Comparison of ENCODE assay signal across 9 cellular contexts in the genomic region with DNA sequence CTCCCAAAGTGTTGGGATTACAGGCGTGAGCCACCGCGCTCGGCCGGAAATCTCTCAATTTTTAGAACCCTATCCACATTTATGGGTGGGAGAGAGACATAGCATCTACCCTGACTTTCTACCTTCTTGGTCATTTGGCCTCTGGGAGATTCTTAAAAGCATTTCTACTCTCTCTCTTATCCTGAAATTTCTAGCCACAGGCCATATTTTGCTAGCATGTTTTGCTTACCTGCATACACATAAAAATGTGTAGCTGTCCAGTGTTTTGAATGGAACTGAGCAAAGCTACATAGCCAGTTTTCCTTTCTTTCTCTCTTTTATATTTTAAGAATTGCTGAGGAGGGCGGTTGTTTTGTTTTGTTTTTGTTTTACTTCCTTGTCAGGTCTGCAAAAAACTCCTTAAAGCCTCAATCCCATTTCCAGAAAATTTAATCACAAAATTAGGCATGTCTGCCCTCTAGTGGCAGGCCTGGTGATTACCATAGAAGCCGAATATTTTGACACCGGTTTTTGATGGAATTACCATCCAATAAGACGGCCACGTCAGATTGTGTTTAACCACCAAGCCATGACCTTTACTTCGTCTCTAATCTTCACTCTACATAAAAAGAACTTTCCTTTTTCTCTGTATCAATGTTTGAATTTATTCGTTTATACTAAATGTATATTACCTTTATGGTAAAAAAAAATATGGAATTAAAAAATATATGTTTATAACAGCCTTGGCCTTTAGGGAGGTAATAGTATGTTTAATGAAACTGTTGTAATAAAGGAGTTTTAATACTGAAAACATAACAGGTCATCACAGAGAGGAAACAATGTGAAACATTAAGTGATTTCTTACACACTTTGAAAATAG. TPM values are rescaled to one million over a fixed set of nuclear protein-coding genes. Genes with fewer than 3 reads are reported as not detected.
DNase-seq lines count a peak whose midpoint lies in the region; ATAC-seq and TF ChIP-seq lines count a peak whose summit lies in the region.
"Had no signal": no experiment of that assay in that cellular context is flagged by ENCODE, and none has a peak within 500 bp of the region (broad histone marks: within the 10 kb centered on the region; RNA-seq: fewer than 3 reads in every experiment).

No MANE protein-coding gene starts in this region.

- H3K27ac ChIP-seq in HL-60 (replicated peaks) (no peak overlapping the region), Panc1 (ENCODE audit: low read length) (peak overlapping the region; percentile 25; the same call in 1 of the 2 replicates), heart right ventricle (no peak overlapping the region), rectal smooth muscle tissue (ENCODE audit: low read depth, low read length) (peak overlapping the region; percentile 7)
- H3K27ac ChIP-seq: BLaER1 treated with 17β-estradiol and CSF1 and Interleukin-3, amounts not matched to agents 10 nM and 100 nM had no signal

- H3K4me1 ChIP-seq in Panc1 (ENCODE audit: control insufficient read depth, insufficient read depth, low read length) (peaks cover 5% of the 10 kb centered on the region), heart right ventricle (peaks cover 0 to 25% (median 11%) of the 10 kb centered on the region in 9 donors), rectal smooth muscle tissue (ENCODE audit: control insufficient read depth, insufficient read depth, low read length) (no peaks in the 10 kb centered on the region)

- in situ Hi-C loops in Panc1 (cut with HindIII; ENCODE audit: low pct_unique_long_range_greater_than_20kb, low sequenced_read_pairs), result no loop called here

- H3K9ac ChIP-seq in rectal smooth muscle tissue (ENCODE audit: low read length), result no peak overlapping the region
- H3K9ac ChIP-seq: BLaER1 treated with 17β-estradiol and CSF1 and Interleukin-3, amounts not matched to agents 10 nM and 100 nM had no signal

- WGBS in heart right ventricle, 2 donors, result 42 to 43% methylated on average over 12 of the region's 12 CpGs

- TF ChIP-seq CTCF in HL-60 (IDR thresholded peaks at IDR 0.05; ENCODE audit: insufficient read depth, low read length), result peak; percentile 66
- TF ChIP-seq CTCF in Panc1 (IDR thresholded peaks at IDR 0.05), result peak; percentile 81
- TF ChIP-seq CTCF in heart right ventricle (IDR thresholded peaks at IDR 0.05), result peak; percentile 80 to 91 (median 88)

- H3K4me3 ChIP-seq in HL-60 (replicated peaks; ENCODE audit: insufficient read depth, low read length) (no peak overlapping the region), Panc1 (ENCODE audit: low read depth in 2 of 2, low read length in 2 of 2) (no peak overlapping the region), heart right ventricle (no peak overlapping the region), rectal smooth muscle tissue (ENCODE audit: low read length) (no peak overlapping the region)
- H3K4me3 ChIP-seq: BLaER1 treated with 17β-estradiol and CSF1 and Interleukin-3, amounts not matched to agents 10 nM and 100 nM had no signal

- ATAC-seq in Panc1 (no peak), heart right ventricle (peak in 3 of 8 donors; percentile 29 to 70 (median 35))
- ATAC-seq in activated naive CD8-positive, alpha-beta T cell treated with anti-CD3 and anti-CD28 coated beads, Interleukin-2, amount 50 U/mL, for 24 hours, result peak; percentile 65

- H3K27ac Mint-ChIP-seq in activated naive CD8-positive, alpha-beta T cell treated with anti-CD3 and anti-CD28 coated beads, Interleukin-2, amount 50 U/mL, for 24 hours, result no peak overlapping the region

- no peaks in the 10 kb centered on the region for H3K36me3 ChIP-seq in Panc1 (ENCODE audit: control insufficient read depth, insufficient read depth, low read length)
- H3K36me3 ChIP-seq in heart right ventricle, result no peaks in the 10 kb centered on the region
- no peaks in the 10 kb centered on the region for H3K36me3 ChIP-seq in rectal smooth muscle tissue (ENCODE audit: control insufficient read depth, insufficient read depth, low read length)
- H3K36me3 ChIP-seq: BLaER1 treated with 17β-estradiol and CSF1 and Interleukin-3, amounts not matched to agents 10 nM and 100 nM had no signal

- H3K9me3 Mint-ChIP-seq in activated naive CD8-positive, alpha-beta T cell treated with anti-CD3 and anti-CD28 coated beads, Interleukin-2, amount 50 U/mL, for 24 hours, result no peaks in the 10 kb centered on the region

- H3K36me3 Mint-ChIP-seq in activated naive CD8-positive, alpha-beta T cell treated with anti-CD3 and anti-CD28 coated beads, Interleukin-2, amount 50 U/mL, for 24 hours (ENCODE audit: low read depth), result no peaks in the 10 kb centered on the region

- DNase-seq in DMS79 treated with DMSO at 0.1 percent for 48 hours (lab: John Stamatoyannopoulos, UW) (peak; percentile 43), DMS79 (lab: John Stamatoyannopoulos, UW) (no peak), HL-60 (ENCODE audit: low read depth in 1 of 2, low spot score in 1 of 2) (peak in 1 of 2 experiments; percentile 44), Panc1 (ENCODE audit: low read depth, low spot score) (peak; percentile 35), heart right ventricle (peak in 1 of 2 donors; percentile 56), amniotic stem cell (lab: John Stamatoyannopoulos, UW) (no peak)
- peak; percentile 52 for DNase-seq in activated naive CD8-positive, alpha-beta T cell treated with anti-CD3 and anti-CD28 coated beads, Interleukin-2, amount 50 U/mL, for 24 hours

- no TSS peak for BruUV-seq in Panc1 (replicated peaks; lab: Mats Ljungman, UMichigan)

- CTCF ChIA-PET in Panc1 (lab: Charles Lee), result interaction anchor here (0.6 kb wide), 1 partner anchor 557 kb away, joined by 10 read pairs; no protein-coding TSS in a partner anchor

- no peaks in the 10 kb centered on the region for H3K4me1 Mint-ChIP-seq in activated naive CD8-positive, alpha-beta T cell treated with anti-CD3 and anti-CD28 coated beads, Interleukin-2, amount 50 U/mL, for 24 hours

- POLR2A ChIA-PET in Panc1 (lab: Charles Lee), result no interaction called here

- intact Hi-C loops in Panc1 (cut with micrococcal nuclease; ENCODE audit: unreplicated experiment) (loop anchor here (2.0 to 5.0 kb wide), 2 partner anchors 184 to 206 kb away; no protein-coding TSS in a partner anchor), heart right ventricle (cut with DNase I) (loop anchor here in 5 of 10 donors (5.0 to 10.0 kb wide), 4 partner anchors 186 to 776 kb away; no protein-coding TSS in a partner anchor)

- H3K27me3 ChIP-seq in HL-60 (ENCODE audit: insufficient read depth, poor library complexity, severe bottlenecking) (peaks cover 3% of the 10 kb centered on the region), Panc1 (ENCODE audit: control insufficient read depth, insufficient read depth, low read length) (no peaks in the 10 kb centered on the region), heart right ventricle (no peaks in the 10 kb centered on the region), rectal smooth muscle tissue (ENCODE audit: control insufficient read depth, insufficient read depth, low read length) (no peaks in the 10 kb centered on the region)
- H3K27me3 ChIP-seq: BLaER1 treated with 17β-estradiol and CSF1 and Interleukin-3, amounts not matched to agents 10 nM and 100 nM had no signal

- H3K27me3 Mint-ChIP-seq in activated naive CD8-positive, alpha-beta T cell treated with anti-CD3 and anti-CD28 coated beads, Interleukin-2, amount 50 U/mL, for 24 hours, result peaks cover 19% of the 10 kb centered on the region

- H3K9me3 ChIP-seq in Panc1 (ENCODE audit: control insufficient read depth, insufficient read depth, low read depth, low read length) (no peaks in the 10 kb centered on the region), heart right ventricle (peaks cover 0 to 7% (median 0%) of the 10 kb centered on the region in 11 donors)

- H3K4me3 Mint-ChIP-seq in activated naive CD8-positive, alpha-beta T cell treated with anti-CD3 and anti-CD28 coated beads, Interleukin-2, amount 50 U/mL, for 24 hours, result no peak overlapping the region

RNA-seq across cellular contexts. Expression of a gene that starts 34.4 kb away (rescaled TPM):
- not detected for total RNA-seq in Panc1 (2021; ENCODE audit: unreplicated experiment)
- polyA plus RNA-seq in Panc1 (2012; ENCODE audit: insufficient read length), result not detected
- total RNA-seq in heart right ventricle, result under 1 TPM in 3 of 10 donors, not detected in 7; 0.09 to 0.28 (median 0.21) TPM
- polyA plus RNA-seq in heart right ventricle, result under 1 TPM; 0.06 to 0.22 TPM

Comparison
In these comparisons a context has a peak if more than half of its experiments do, and no peak if none do; other contexts are left out.
1. DNase-seq: peak in DMS79 treated with DMSO at 0.1 percent for 48 hours (single experiment), Panc1 (single experiment) and activated naive CD8-positive, alpha-beta T cell treated with anti-CD3 and anti-CD28 coated beads, Interleukin-2, amount 50 U/mL, for 24 hours (single experiment); none in DMS79 (single experiment) and amniotic stem cell (single experiment).
2. H3K27ac ChIP-seq: peak in Panc1 (single experiment) and rectal smooth muscle tissue (single experiment); none in HL-60 (single experiment) and heart right ventricle (0 of 10).
3. Peak in every context shown above with its lines, with median percentiles within 50 percentile points of each other: CTCF ChIP-seq.